ENCODE assay signal across 22 cellular contexts in the genomic region with DNA sequence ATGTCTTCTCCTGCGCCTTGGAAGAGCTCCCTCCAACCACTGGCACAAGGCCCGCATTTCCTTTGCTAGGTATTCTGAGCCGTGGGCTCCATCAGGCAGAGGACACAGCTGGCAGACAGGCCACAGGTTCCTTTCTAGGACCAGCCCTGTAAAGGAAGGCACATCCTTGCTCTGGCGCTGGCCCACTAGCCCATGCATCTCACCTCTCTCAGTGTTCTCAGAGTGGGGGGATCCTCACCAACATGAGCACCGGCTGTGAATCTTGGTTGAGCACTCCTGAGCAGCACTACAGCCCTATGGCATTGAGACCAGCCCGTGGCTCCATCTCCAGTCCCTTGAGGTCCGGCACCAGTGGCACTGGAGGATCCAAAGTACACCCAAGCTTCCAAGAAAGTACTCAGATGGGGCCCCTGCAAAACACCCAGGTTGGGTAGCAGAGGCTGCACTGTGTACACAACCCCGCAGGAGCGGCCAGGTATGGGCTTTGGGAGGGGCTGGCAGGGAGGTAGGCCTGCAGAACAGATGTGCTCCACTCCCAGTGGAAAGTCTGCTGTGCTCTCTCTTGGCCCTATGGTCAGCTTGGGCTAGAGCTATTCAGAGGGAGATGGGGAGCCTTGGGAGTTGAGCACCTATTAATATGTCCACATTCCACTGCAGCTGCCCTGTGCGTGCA. TPM values are rescaled to one million over a fixed set of nuclear protein-coding genes. Genes with fewer than 3 reads are reported as not detected.
A peak's percentile ranks its signal among the peaks of the same experiment; 100 is the strongest.
DNase-seq lines count a peak whose midpoint lies in the region; ATAC-seq, FAIRE-seq and TF ChIP-seq lines count a peak whose summit lies in the region.
"Had no signal": no experiment of that assay in that cellular context is flagged by ENCODE, and none has a peak within 500 bp of the region (broad histone marks: within the 10 kb centered on the region; RNA-seq: fewer than 3 reads in every experiment).

No MANE protein-coding gene starts in this region.

- H2BK5ac ChIP-seq in IMR-90 (ENCODE audit: low read depth, low read length, poor library complexity, severe bottlenecking) (no peak overlapping the region), H1 (ENCODE audit: low read depth, low read length) (no peak overlapping the region)

- no peaks in the 10 kb centered on the region for H3K27me3 Mint-ChIP-seq in WTC11 (ENCODE audit: low read depth)

- dilution Hi-C loops in IMR-90 (cut with HindIII; ENCODE audit: low sequenced_read_pairs, unreplicated experiment), result no loop called here

- no peak overlapping the region for H3K4me3 Mint-ChIP-seq in stimulated activated effector memory CD8-positive, alpha-beta T cell treated with anti-CD3 and anti-CD28 coated beads, Interleukin-12 subunit alpha, Interleukin-12 subunit beta, amount 100 ng/mL, for 72 hours
- H3K4me3 Mint-ChIP-seq in WTC11, result no peak overlapping the region
- H3K4me3 Mint-ChIP-seq: CD4-positive, alpha-beta memory T cell had no signal

- H3K79me2 ChIP-seq in H1 (ENCODE audit: control insufficient read depth in 1 of 2, insufficient read depth in 2 of 2, low read length in 2 of 2), result no peaks in the 10 kb centered on the region

- no peak overlapping the region for H3K18ac ChIP-seq in IMR-90 (ENCODE audit: low read depth, low read length)
- H3K18ac ChIP-seq in H1 (ENCODE audit: extremely low read depth, low read length), result no peak overlapping the region

- no peak for TF ChIP-seq RAD21 in IMR-90 (IDR thresholded peaks at IDR 0.05; ENCODE audit: low read length)
- no peak for TF ChIP-seq RAD21 in H1 (IDR thresholded peaks at IDR 0.05 in 1 of 2, conservative IDR thresholded peaks at IDR 0.05 in 1 of 2; ENCODE audit: low read depth in 2 of 2, low read length in 2 of 2)

- no peak overlapping the region for H2BK20ac ChIP-seq in IMR-90 (ENCODE audit: low read depth, low read length)
- H2BK20ac ChIP-seq in H1 (ENCODE audit: low read length), result no peak overlapping the region

- no peak overlapping the region for H4K5ac ChIP-seq in IMR-90 (ENCODE audit: low read depth, low read length)
- H4K5ac ChIP-seq in H1 (ENCODE audit: insufficient read length, low read depth, low read length), result no peak overlapping the region

- no peak overlapping the region for H3K4me3 ChIP-seq in IMR-90 (ENCODE audit: insufficient read depth, low read depth, low read length)
- no peak overlapping the region for H3K4me3 ChIP-seq in H1 (ENCODE audit: extremely low read depth in 1 of 4, insufficient read depth in 2 of 4, low read depth in 3 of 4, low read length in 4 of 4)
- no peak overlapping the region for H3K4me3 ChIP-seq in aorta (ENCODE audit: low read length in 2 of 2)

- no peak for TF ChIP-seq POLR2A in IMR-90 (IDR thresholded peaks at IDR 0.05; ENCODE audit: low read depth, low read length)
- TF ChIP-seq POLR2A in H1 (IDR thresholded peaks at IDR 0.05; ENCODE audit: control extremely low read depth in 1 of 2, low read depth in 2 of 2, low read length in 2 of 2), result no peak

- no TSS peak for BruUV-seq in IMR-90 (replicated peaks; lab: Mats Ljungman, UMichigan)

- DNase-seq in IMR-90, result no peak
- DNase-seq in H1 (ENCODE audit: low read depth in 1 of 2, low spot score in 2 of 2), result no peak
- no peak for DNase-seq in stimulated activated effector memory CD8-positive, alpha-beta T cell treated with anti-CD3 and anti-CD28 coated beads, Interleukin-12 subunit alpha, Interleukin-12 subunit beta, amount 100 ng/mL, for 72 hours (ENCODE audit: low spot score in 2 of 2)
- DNase-seq in aorta, result no peak
- DNase-seq in NCI-H1436 (lab: John Stamatoyannopoulos, UW), result no peak
- no peak for DNase-seq in WTC11 (ENCODE audit: low spot score)
- DNase-seq: C1 segment of cervical spinal cord; Calu3; CD4-positive, alpha-beta memory T cell; COR-L47; DMS53; DMS79 treated with DMSO at 0.1 percent for 48 hours; GF-D8; GOT3; H7; HCEC 1CT had no signal

- no peak for FAIRE-seq in H1 (lab: Jason Lieb, UNC)
- FAIRE-seq: GM12891, GM18507 had no signal

- H2AK9ac ChIP-seq in IMR-90 (replicated peaks; ENCODE audit: low read depth, low read length, poor library complexity), result peak overlapping the region; percentile 31

- no peaks in the 10 kb centered on the region for H4K20me1 ChIP-seq in IMR-90 (ENCODE audit: insufficient read depth, low read length)
- H4K20me1 ChIP-seq in H1 (replicated peaks in 1 of 2; ENCODE audit: control insufficient read depth in 1 of 2, insufficient read depth in 2 of 2, low read length in 2 of 2), result no peaks in the 10 kb centered on the region

- CTCF ChIA-PET in IMR-90 (lab: Yijun Ruan, JAX), result no interaction called here
- CTCF ChIA-PET in H1 (lab: Charles Lee; ENCODE audit: partially characterized antibody), result interaction anchor here (0.6 kb wide), 1 partner anchor 76 kb away, joined by 3 read pairs; no protein-coding TSS in a partner anchor
- CTCF ChIA-PET in WTC11 (lab: Charles Lee), result no interaction called here

- ATAC-seq in IMR-90 (ENCODE audit: low read depth), result no peak
- peak; percentile 44 for ATAC-seq in stimulated activated effector memory CD8-positive, alpha-beta T cell treated with anti-CD3 and anti-CD28 coated beads, Interleukin-12 subunit alpha, Interleukin-12 subunit beta, amount 100 ng/mL, for 72 hours
- ATAC-seq in aorta (ENCODE audit: low FRiP score), result peak; percentile 44
- ATAC-seq in WTC11, result no peak

- H3K23ac ChIP-seq in IMR-90 (ENCODE audit: low read depth, low read length) (no peak overlapping the region), H1 (ENCODE audit: insufficient read length) (no peak overlapping the region)

- H2BK120ac ChIP-seq in IMR-90 (ENCODE audit: low read depth, low read length) (no peak overlapping the region), H1 (replicated peaks; ENCODE audit: low read depth, low read length) (no peak overlapping the region)

- no peaks in the 10 kb centered on the region for H3K9me1 ChIP-seq in IMR-90 (ENCODE audit: insufficient read depth, low read length)

- intact Hi-C loops in IMR-90 (cut with micrococcal nuclease), result no loop called here
- intact Hi-C loops in aorta (cut with DNase I), result no loop called here

- H2AFZ ChIP-seq in IMR-90 (replicated peaks; ENCODE audit: low read length, poor library complexity) (no peak overlapping the region), H1 (ENCODE audit: low read length) (no peak overlapping the region; the same call in 1 of the 2 replicates)

- H3K4me1 ChIP-seq in IMR-90 (ENCODE audit: control insufficient read depth, insufficient read depth, low read length) (no peaks in the 10 kb centered on the region), H1 (replicated peaks in 1 of 4; ENCODE audit: control insufficient read depth in 3 of 4, insufficient read depth in 4 of 4, low read length in 3 of 4) (no peaks in the 10 kb centered on the region), aorta (ENCODE audit: control insufficient read depth in 1 of 2, insufficient read depth in 2 of 2, low read length in 2 of 2) (no peaks in the 10 kb centered on the region)

- no peak overlapping the region for H2BK12ac ChIP-seq in H1 (ENCODE audit: low read depth, low read length)

- no peak for TF ChIP-seq CTCF in IMR-90 (conservative IDR thresholded peaks at IDR 0.05; ENCODE audit: low read depth, low read length)
- no peak for TF ChIP-seq CTCF in H1 (IDR thresholded peaks at IDR 0.05; ENCODE audit: control extremely low read depth in 1 of 3, insufficient read depth in 1 of 3, low read depth in 1 of 3, low read length in 3 of 3)
- no peak for TF ChIP-seq CTCF in WTC11 (IDR thresholded peaks at IDR 0.05)

- TF ChIP-seq EP300 in H1 (IDR thresholded peaks at IDR 0.05; ENCODE audit: borderline replicate concordance in 1 of 2, low read depth in 2 of 2, low read length in 2 of 2), result no peak

- no peaks in the 10 kb centered on the region for H3K36me3 Mint-ChIP-seq in stimulated activated effector memory CD8-positive, alpha-beta T cell treated with anti-CD3 and anti-CD28 coated beads, Interleukin-12 subunit alpha, Interleukin-12 subunit beta, amount 100 ng/mL, for 72 hours
- peaks cover 5% of the 10 kb centered on the region; the same call in 1 of the 2 replicates for H3K36me3 Mint-ChIP-seq in WTC11
- H3K36me3 Mint-ChIP-seq: CD4-positive, alpha-beta memory T cell had no signal

- H3K56ac ChIP-seq in IMR-90 (ENCODE audit: extremely low read depth, insufficient read depth, low read length) (no peak overlapping the region), H1 (replicated peaks; ENCODE audit: insufficient read length, low read depth, low read length) (no peak overlapping the region)

- H2AK5ac ChIP-seq in IMR-90 (ENCODE audit: low read depth, low read length) (no peak overlapping the region), H1 (ENCODE audit: low read depth, low read length) (no peak overlapping the region)

- H3K14ac ChIP-seq in IMR-90 (replicated peaks; ENCODE audit: low read depth, low read length) (no peak overlapping the region), H1 (ENCODE audit: insufficient read length) (no peak overlapping the region)

- H3K27me3 ChIP-seq in IMR-90 (ENCODE audit: control insufficient read depth, insufficient read depth, low read length), result no peaks in the 10 kb centered on the region
- H3K27me3 ChIP-seq in H1 (replicated peaks in 1 of 4; ENCODE audit: control insufficient read depth in 3 of 4, extremely low read depth in 1 of 4, insufficient read depth in 3 of 4, low read length in 3 of 4), result no peaks in the 10 kb centered on the region
- no peaks in the 10 kb centered on the region for H3K27me3 ChIP-seq in aorta (ENCODE audit: control insufficient read depth in 1 of 2, insufficient read depth in 2 of 2, low read length in 1 of 2)

- H2BK15ac ChIP-seq in IMR-90 (ENCODE audit: low read depth, low read length) (no peak overlapping the region), H1 (ENCODE audit: low read length) (no peak overlapping the region)

- H3K4me2 ChIP-seq in IMR-90 (ENCODE audit: low read depth, low read length) (no peak overlapping the region), H1 (ENCODE audit: insufficient read depth in 1 of 2, low read depth in 2 of 2, low read length in 2 of 2) (no peak overlapping the region)

- no peaks in the 10 kb centered on the region for H3K23me2 ChIP-seq in H1 (ENCODE audit: low read depth, low read length)

- H3K27ac Mint-ChIP-seq in stimulated activated effector memory CD8-positive, alpha-beta T cell treated with anti-CD3 and anti-CD28 coated beads, Interleukin-12 subunit alpha, Interleukin-12 subunit beta, amount 100 ng/mL, for 72 hours, result no peak overlapping the region
- H3K27ac Mint-ChIP-seq in WTC11, result no peak overlapping the region
- H3K27ac Mint-ChIP-seq: CD4-positive, alpha-beta memory T cell had no signal

- H3K79me1 ChIP-seq in IMR-90 (ENCODE audit: low read depth in 1 of 2, low read length in 2 of 2) (no peaks in the 10 kb centered on the region), H1 (ENCODE audit: low read depth, low read length) (no peaks in the 10 kb centered on the region)

- no peak overlapping the region for H3K27ac ChIP-seq in IMR-90 (ENCODE audit: insufficient read depth, low read length)
- H3K27ac ChIP-seq in H1 (ENCODE audit: low read depth, low read length), result no peak overlapping the region
- no peak overlapping the region for H3K27ac ChIP-seq in aorta (ENCODE audit: low read depth in 1 of 2, low read length in 2 of 2)

- H4K91ac ChIP-seq in IMR-90 (ENCODE audit: insufficient read depth, low read depth, low read length) (no peak overlapping the region), H1 (replicated peaks; ENCODE audit: insufficient read length, low read length) (no peak overlapping the region)

- in situ Hi-C loops in IMR-90 (cut with MboI; ENCODE audit: low sequenced_read_pairs), result no loop called here

- POLR2A ChIA-PET in IMR-90 (lab: Charles Lee; ENCODE audit: unreplicated experiment), result no interaction called here
- POLR2A ChIA-PET in H1 (lab: Charles Lee; ENCODE audit: partially characterized antibody), result no interaction called here
- POLR2A ChIA-PET in WTC11 (lab: Charles Lee), result no interaction called here

- H3K36me3 ChIP-seq in IMR-90 (ENCODE audit: control insufficient read depth, insufficient read depth, low read length), result no peaks in the 10 kb centered on the region
- no peaks in the 10 kb centered on the region for H3K36me3 ChIP-seq in H1 (ENCODE audit: control insufficient read depth in 2 of 4, insufficient read depth in 4 of 4, low read length in 3 of 4)
- no peaks in the 10 kb centered on the region for H3K36me3 ChIP-seq in aorta (ENCODE audit: control insufficient read depth in 1 of 2, insufficient read depth in 2 of 2, low read length in 1 of 2)

- no peak overlapping the region for H3K4ac ChIP-seq in IMR-90 (ENCODE audit: low read depth, low read length)
- no peak overlapping the region for H3K4ac ChIP-seq in H1 (replicated peaks; ENCODE audit: insufficient read length, low read depth, low read length)

- WGBS in IMR-90 (ENCODE audit: extremely low coverage in 2 of 2, insufficient read length in 1 of 2), 2 experiments, result 100% methylated on average over 1 of the region's 10 CpGs; no CpG with 5 or more reads in 1 of the 2 experiments
- 95% methylated on average over 10 of the region's 10 CpGs; no CpG with 5 or more reads in 1 of the 2 experiments for WGBS in H1 (ENCODE audit: extremely low coverage in 1 of 2, insufficient coverage in 1 of 2, insufficient read length in 1 of 2, insufficient replicate concordance in 2 of 2, low coverage in 1 of 2, low lambda C conversion rate in 2 of 2, missing lambda C conversion rate in 1 of 2), 2 experiments
- 90 to 92% methylated on average over 10 of the region's 10 CpGs for WGBS in aorta, 2 donors

- H4K8ac ChIP-seq in IMR-90 (ENCODE audit: low read depth in 2 of 2, low read length in 2 of 2) (no peak overlapping the region), H1 (ENCODE audit: extremely low read depth, insufficient read depth, low read length) (peak overlapping the region; percentile 46; the same call in 1 of the 2 replicates)

- no peak overlapping the region for H3K9ac ChIP-seq in IMR-90 (ENCODE audit: low read depth, low read length)
- H3K9ac ChIP-seq in H1 (replicated peaks in 1 of 4; ENCODE audit: extremely low read depth in 1 of 4, low read depth in 3 of 4, low read length in 3 of 4), result peak overlapping the region in 1 of 4 experiments; percentile 20; a peak in 1 of 7 replicates

- no peaks in the 10 kb centered on the region for H3K9me3 Mint-ChIP-seq in stimulated activated effector memory CD8-positive, alpha-beta T cell treated with anti-CD3 and anti-CD28 coated beads, Interleukin-12 subunit alpha, Interleukin-12 subunit beta, amount 100 ng/mL, for 72 hours
- H3K9me3 Mint-ChIP-seq in WTC11, result peaks cover 10% of the 10 kb centered on the region

- H3K9me3 ChIP-seq in IMR-90 (ENCODE audit: control insufficient read depth, insufficient read depth, low read length) (no peaks in the 10 kb centered on the region), H1 (ENCODE audit: insufficient read depth in 2 of 2, low read depth in 1 of 2, low read length in 1 of 2) (peaks cover 0 to 4% of the 10 kb centered on the region in 2 experiments; a peak in 1 of 4 replicates), aorta (ENCODE audit: control insufficient read depth, low read length) (peaks cover 3% of the 10 kb centered on the region)

- H3K4me1 Mint-ChIP-seq in stimulated activated effector memory CD8-positive, alpha-beta T cell treated with anti-CD3 and anti-CD28 coated beads, Interleukin-12 subunit alpha, Interleukin-12 subunit beta, amount 100 ng/mL, for 72 hours, result no peaks in the 10 kb centered on the region
- no peaks in the 10 kb centered on the region for H3K4me1 Mint-ChIP-seq in WTC11

RNA-seq across cellular contexts. Expression of gene PLPPR5, which starts 47.1 kb away (rescaled TPM):
- total RNA-seq in IMR-90 (2012; rRNA removed), result under 0.01 TPM in 2 replicates
- polyA plus RNA-seq in IMR-90 (2012; rRNA removed), result 0.05 and 0.06 TPM in 2 replicates
- 0.02 and 0.03 TPM in 2 replicates for polyA plus RNA-seq in IMR-90 (2012; cell fraction: cytosol; rRNA removed)
- polyA plus RNA-seq in IMR-90 (2012; cell fraction: nucleus; rRNA removed; ENCODE audit: low replicate concordance), result 0.01 TPM in 1 of 2 replicates, not detected in the other
- 4.8 and 5.6 TPM in 2 replicates for total RNA-seq in H1 (2021; fragmentation: NEBNext Ultra II Directional; extraction: Animal tissue kit (Norgen Biotek cat#: 25700))
- 1.3 and 1.9 TPM in 2 replicates for polyA plus RNA-seq in H1 (2011; rRNA removed)
- polyA plus RNA-seq in H1 (2011; cell fraction: cytosol; rRNA removed), result 1.8 TPM
- 1.9 TPM for polyA plus RNA-seq in H1 (2011; cell fraction: nucleus; rRNA removed)
- polyA plus RNA-seq in H1 (2012, experiment 1 of 2), result 1.8 to 3.0 TPM (median 2.0 TPM) in 4 replicates
- polyA plus RNA-seq in H1 (2012, experiment 2 of 2), result 0.79 TPM
- 3.7 TPM for polyA plus RNA-seq in H1 (2013, experiment 1 of 2)
- 5.4 TPM for polyA plus RNA-seq in H1 (2013, experiment 2 of 2)
- 2.2 and 2.7 TPM in 2 replicates for polyA minus RNA-seq in H1 (2011; rRNA and poly(A)+ RNA removed)
- 1.1 TPM for polyA minus RNA-seq in H1 (2011; cell fraction: cytosol; rRNA and poly(A)+ RNA removed)
- 10.1 TPM for polyA minus RNA-seq in H1 (2011; cell fraction: nucleus; rRNA and poly(A)+ RNA removed)
- not detected for total RNA-seq in aorta
- polyA plus RNA-seq in aorta, result not detected
- total RNA-seq in WTC11 (2021), result 1.6 to 2.2 TPM (median 2.0 TPM) in 3 replicates
- total RNA-seq: A172; A673; Calu3; CD4-positive, alpha-beta memory T cell; Daoy had no signal
- polyA plus RNA-seq: BJ; CD4-positive, alpha-beta memory T cell had no signal

Comparison
In these comparisons a context has a peak if more than half of its experiments do, and no peak if none do; other contexts are left out.
1. ATAC-seq: peak in stimulated activated effector memory CD8-positive, alpha-beta T cell treated with anti-CD3 and anti-CD28 coated beads, Interleukin-12 subunit alpha, Interleukin-12 subunit beta, amount 100 ng/mL, for 72 hours (single experiment) and aorta (single experiment); none in IMR-90 (single experiment) and WTC11 (single experiment).